ENCODE assay signal across 24 cellular contexts in the genomic region with DNA sequence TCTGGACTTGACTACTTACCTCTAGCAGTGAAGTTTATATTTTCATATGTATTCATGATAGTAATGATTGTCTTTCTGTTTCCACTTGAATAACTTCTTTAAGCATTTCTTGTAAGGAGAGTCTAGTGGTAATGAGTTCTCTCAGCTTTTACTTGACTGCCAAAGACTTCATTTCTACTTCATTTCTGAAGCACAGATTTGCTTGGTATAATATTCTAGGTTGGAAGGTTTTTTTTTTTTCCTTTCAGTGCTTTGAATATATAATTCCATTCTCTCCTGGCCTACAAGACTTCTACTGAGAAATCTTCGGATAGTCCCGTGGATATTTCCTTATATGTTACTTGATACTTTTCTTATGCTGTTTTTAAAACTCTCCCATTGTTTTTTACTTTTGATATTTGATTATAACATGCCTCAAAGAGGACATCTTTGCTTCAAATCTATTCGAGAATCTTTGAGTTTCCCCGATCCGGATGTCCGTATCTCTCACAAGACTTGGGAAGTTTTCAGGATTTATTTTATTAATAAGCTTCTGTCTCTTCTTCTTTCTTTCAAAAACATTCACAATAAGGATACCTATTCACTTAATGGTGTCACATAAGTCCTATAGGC.
"Had no signal": no experiment of that assay in that cellular context is flagged by ENCODE, and none has a peak within 500 bp of the region (broad histone marks: within the 10 kb centered on the region; RNA-seq: fewer than 3 reads in every experiment).

No MANE protein-coding gene starts in this region.

- DNase-seq: colonic mucosa; cortex of kidney; dermis blood vessel endothelial cell; dorsolateral prefrontal cortex; effector CD4-positive, alpha-beta T cell; effector CD8-positive, alpha-beta T cell; effector memory CD4-positive, alpha-beta T cell; effector memory CD8-positive, alpha-beta T cell; endodermal cell; erythroblast; esophagus squamous epithelium; foreskin fibroblast; foreskin keratinocyte; foreskin melanocyte; gastrocnemius medialis; glutamatergic neuron; head of caudate nucleus; heart left ventricle; heart right ventricle had no signal

- H3K4me1 ChIP-seq: colonic mucosa, esophagus muscularis mucosa, esophagus squamous epithelium, foreskin keratinocyte, gastrocnemius medialis, gastroesophageal sphincter, heart left ventricle, heart right ventricle had no signal

- H3K9me3 ChIP-seq: colonic mucosa, gastrocnemius medialis had no signal

- H3K4me3 ChIP-seq: colonic mucosa, coronary artery, dorsolateral prefrontal cortex, esophagus muscularis mucosa, esophagus squamous epithelium, gastrocnemius medialis, gastroesophageal sphincter, heart left ventricle, heart right ventricle had no signal

- H3K27ac ChIP-seq: colonic mucosa, coronary artery, dorsolateral prefrontal cortex, epithelial cell of prostate, esophagus muscularis mucosa, esophagus squamous epithelium, foreskin keratinocyte, gastrocnemius medialis, gastroesophageal sphincter, heart left ventricle, heart right ventricle had no signal

- H3K36me3 ChIP-seq: colonic mucosa, esophagus muscularis mucosa, esophagus squamous epithelium, gastrocnemius medialis, gastroesophageal sphincter, heart left ventricle, heart right ventricle had no signal

- ATAC-seq: effector memory CD8-positive, alpha-beta T cell; esophagus mucosa; foreskin keratinocyte; gastrocnemius medialis; gastroesophageal sphincter; heart left ventricle; heart right ventricle had no signal
